In genomic region chr4:82775243-82775642, GRCh38 we compare ENCODE assay signal across 24 cellular contexts.
"Had no signal": no experiment of that assay in that cellular context is flagged by ENCODE, and none has a peak within 500 bp of the region (broad histone marks: within the 10 kb centered on the region; RNA-seq: fewer than 3 reads in every experiment).

No MANE protein-coding gene starts in this region.

- H3K4me1 ChIP-seq: ascending aorta, right lobe of liver had no signal

- H3K4me3 ChIP-seq: ascending aorta, cardiac muscle cell, lung, pancreas, right lobe of liver, stomach, thoracic aorta had no signal

- H3K9me3 Mint-ChIP-seq: activated T-cell treated with anti-CD3 and anti-CD28 coated beads, Interleukin-2, amount 50 U/mL, for 72 hours; mesothelial cell of epicardium had no signal

- H3K27ac Mint-ChIP-seq: activated T-cell treated with anti-CD3 and anti-CD28 coated beads, Interleukin-2, amount 50 U/mL, for 72 hours; mesothelial cell of epicardium had no signal

- H3K36me3 ChIP-seq: ascending aorta, cardiac muscle cell, pancreas, right lobe of liver, stomach, thoracic aorta, WERI-Rb-1 had no signal

- ATAC-seq: activated T-cell treated with anti-CD3 and anti-CD28 coated beads, Interleukin-2, amount 50 U/mL, for 72 hours; left lobe of liver; right lobe of liver had no signal

- H3K27me3 ChIP-seq: ascending aorta, cardiac muscle cell, pancreas, right lobe of liver, stomach had no signal

- H3K9me3 ChIP-seq: ascending aorta, pancreas, right lobe of liver, stomach, thoracic aorta had no signal

- H3K27ac ChIP-seq: ascending aorta, cardiac muscle cell, pancreas, right lobe of liver, stomach, thoracic aorta, WERI-Rb-1 had no signal

- FAIRE-seq: colon, endometrium, islet of Langerhans, pancreas, small intestine had no signal

- DNase-seq: activated CD4-positive, alpha-beta T cell treated with anti-CD3 and anti-CD28 coated beads for 1 hour; activated CD8-positive, alpha-beta memory T cell treated with anti-CD3 and anti-CD28 coated beads for 24 hours; activated CD8-positive, alpha-beta memory T cell treated with anti-CD3 and anti-CD28 coated beads, Interleukin-2, amount 50 U/mL, for 48 hours; activated effector memory CD4-positive, alpha-beta T cell treated with anti-CD3 and anti-CD28 coated beads, Interleukin-2, amount 50 U/mL, for 16 hours; activated naive CD4-positive, alpha-beta T cell treated with anti-CD3 and anti-CD28 coated beads, Interleukin-2, amount 50 U/mL, for 16 hours; activated T-cell treated with anti-CD3 and anti-CD28 coated beads, Interleukin-2, amount 50 U/mL, for 72 hours; erythroblast; foreskin melanocyte; glutamatergic neuron; pancreas; right lobe of liver; small intestine; stimulated activated CD4-positive, alpha-beta T cell treated with anti-CD3 and anti-CD28 coated beads, Interleukin-4, amount 100 ng/mL, for 1 hour; stomach; WERI-Rb-1 had no signal

- H3K4me3 Mint-ChIP-seq: activated T-cell treated with anti-CD3 and anti-CD28 coated beads, Interleukin-2, amount 50 U/mL, for 72 hours; mesothelial cell of epicardium had no signal
